ENCODE assay signal across 8 cellular contexts in the genomic region with DNA sequence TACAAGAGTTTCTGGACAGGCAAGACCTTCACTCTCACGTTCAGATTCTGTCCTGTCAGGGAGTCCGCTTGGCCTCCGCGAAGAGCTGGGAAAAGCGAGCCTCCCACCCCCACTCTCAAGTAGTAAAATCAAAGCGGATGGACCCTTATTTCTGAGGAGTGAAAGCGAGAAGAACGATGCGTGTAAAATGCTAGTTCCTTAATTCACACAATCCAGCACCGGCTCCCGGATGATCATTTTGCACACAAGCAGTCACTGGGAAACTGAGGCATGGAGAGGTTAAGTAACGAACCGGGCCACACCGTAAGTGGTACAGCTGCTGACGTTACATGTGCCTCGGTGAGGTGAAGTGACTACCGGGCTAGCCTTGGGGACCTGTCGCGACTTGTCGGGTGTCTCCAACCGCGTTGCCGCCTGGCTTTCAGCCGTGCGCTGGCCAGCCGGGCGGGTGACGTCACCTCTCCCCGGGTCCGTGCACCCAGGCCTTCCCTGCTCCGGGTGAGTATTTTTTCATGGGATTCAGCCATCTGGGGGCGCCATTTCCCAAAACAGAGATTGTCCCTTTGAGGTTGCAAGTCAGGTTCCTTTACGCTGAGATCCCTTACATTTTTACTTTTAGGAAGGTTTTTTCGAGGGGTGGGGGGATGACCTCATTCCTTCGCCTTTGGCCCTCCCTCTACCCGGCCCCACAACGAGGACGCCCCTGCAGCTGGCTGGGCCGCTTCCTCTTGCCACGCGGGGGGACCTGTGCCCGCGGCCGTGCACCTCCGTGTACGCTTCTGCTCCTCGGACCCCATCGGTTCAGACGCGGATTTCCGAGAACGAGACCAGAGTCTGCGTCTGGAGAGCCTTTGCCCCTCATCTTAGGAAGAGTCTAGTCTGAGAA. TPM values are rescaled to one million over a fixed set of nuclear protein-coding genes. Genes with fewer than 3 reads are reported as not detected.
DNase-seq lines count a peak whose midpoint lies in the region; ATAC-seq lines count a peak whose summit lies in the region.

No MANE protein-coding gene starts in this region.

- H3K9me3 ChIP-seq in CD4-positive, alpha-beta memory T cell (ENCODE audit: control insufficient read depth in 1 of 2, low read length in 2 of 2) = no peaks in the 10 kb centered on the region

- DNase-seq in CD4-positive, alpha-beta memory T cell = no peak
- DNase-seq in NCI-H1930 (lab: John Stamatoyannopoulos, UW) = peak; percentile 11 to 61
- no peak for DNase-seq in central memory CD8-positive, alpha-beta T cell (ENCODE audit: low spot score in 2 of 2)
- peak; percentile 70 for DNase-seq in kidney tubule cell (ENCODE audit: low spot score)
- DNase-seq in stimulated activated CD4-positive, alpha-beta T cell treated with anti-CD3 and anti-CD28 coated beads, Interleukin-4, amount 100 ng/mL, for 24 hours = peak; percentile 43
- DNase-seq in OCI-M2 (lab: John Stamatoyannopoulos, UW; ENCODE audit: unreplicated experiment) = no peak
- DNase-seq in SHP77 (lab: John Stamatoyannopoulos, UW) = no peak

- H3K4me1 Mint-ChIP-seq in CD4-positive, alpha-beta memory T cell = peaks cover 18 to 45% (median 34%) of the 10 kb centered on the region in 4 donors
- peaks cover 24% of the 10 kb centered on the region for H3K4me1 Mint-ChIP-seq in central memory CD8-positive, alpha-beta T cell

- H3K27me3 Mint-ChIP-seq in CD4-positive, alpha-beta memory T cell = peaks cover 62 to 69% of the 10 kb centered on the region in 2 donors
- peaks cover 94% of the 10 kb centered on the region for H3K27me3 Mint-ChIP-seq in central memory CD8-positive, alpha-beta T cell

- peaks cover 36% of the 10 kb centered on the region for H3K4me1 ChIP-seq in CD4-positive, alpha-beta memory T cell (ENCODE audit: insufficient read depth, low read length)

- intact Hi-C loops in CD4-positive, alpha-beta memory T cell (cut with micrococcal nuclease) = no loop called here

- H3K36me3 ChIP-seq in CD4-positive, alpha-beta memory T cell (ENCODE audit: insufficient read depth, low read length) = no peaks in the 10 kb centered on the region

- POLR2A ChIA-PET in CD4-positive, alpha-beta memory T cell (lab: Charles Lee; ENCODE audit: partially characterized antibody) = no interaction called here

- no peaks in the 10 kb centered on the region for H3K9me3 Mint-ChIP-seq in CD4-positive, alpha-beta memory T cell
- H3K9me3 Mint-ChIP-seq in central memory CD8-positive, alpha-beta T cell = no peaks in the 10 kb centered on the region

- H3K4me3 Mint-ChIP-seq in CD4-positive, alpha-beta memory T cell = peak overlapping the region; percentile 38 to 83 (median 75)
- H3K4me3 Mint-ChIP-seq in central memory CD8-positive, alpha-beta T cell = peak overlapping the region; percentile 74

- no peak overlapping the region for H3K27ac ChIP-seq in CD4-positive, alpha-beta memory T cell (ENCODE audit: low read depth, low read length)

- peak overlapping the region in 1 of 2 donors; percentile 2 for H3K4me3 ChIP-seq in CD4-positive, alpha-beta memory T cell (ENCODE audit: low read length in 2 of 2)

- peak overlapping the region in 1 of 7 donors; percentile 16 for H3K27ac Mint-ChIP-seq in CD4-positive, alpha-beta memory T cell
- no peak overlapping the region for H3K27ac Mint-ChIP-seq in central memory CD8-positive, alpha-beta T cell (ENCODE audit: low read depth)

- ATAC-seq in central memory CD8-positive, alpha-beta T cell (replicated peaks; ENCODE audit: extremely low read depth, poor library complexity, severe bottlenecking) = no peak
- no peak for ATAC-seq in GM19328 (IDR thresholded peaks at IDR 0.05; ENCODE audit: unreplicated experiment)

- H3K36me3 Mint-ChIP-seq in CD4-positive, alpha-beta memory T cell = no peaks in the 10 kb centered on the region
- peaks cover 3% of the 10 kb centered on the region for H3K36me3 Mint-ChIP-seq in central memory CD8-positive, alpha-beta T cell (ENCODE audit: insufficient read depth)

- CTCF ChIA-PET in CD4-positive, alpha-beta memory T cell (lab: Charles Lee; ENCODE audit: partially characterized antibody) = no interaction called here

- peaks cover 40% of the 10 kb centered on the region for H3K27me3 ChIP-seq in CD4-positive, alpha-beta memory T cell (ENCODE audit: insufficient read depth, low read length)

RNA-seq across cellular contexts. Expression of a gene that starts 3.4 kb away (rescaled TPM):
- not detected for total RNA-seq in CD4-positive, alpha-beta memory T cell
- not detected for polyA plus RNA-seq in CD4-positive, alpha-beta memory T cell

RNA-seq across cellular contexts. Expression of a gene that starts 32.4 kb away (rescaled TPM):
- under 1 TPM; 0.67 TPM for total RNA-seq in CD4-positive, alpha-beta memory T cell
- polyA plus RNA-seq in CD4-positive, alpha-beta memory T cell = under 1 TPM; 0.24 to 0.59 TPM

Comparison
In these comparisons a context has a peak if more than half of its experiments do, and no peak if none do; other contexts are left out.
1. DNase-seq: peak in NCI-H1930 (2 of 2), kidney tubule cell (single experiment) and stimulated activated CD4-positive, alpha-beta T cell treated with anti-CD3 and anti-CD28 coated beads, Interleukin-4, amount 100 ng/mL, for 24 hours (single experiment); none in CD4-positive, alpha-beta memory T cell (0 of 5), central memory CD8-positive, alpha-beta T cell (0 of 2), OCI-M2 (single experiment) and SHP77 (0 of 2).